ENCODE assay signal across 10 cellular contexts in the genomic region with DNA sequence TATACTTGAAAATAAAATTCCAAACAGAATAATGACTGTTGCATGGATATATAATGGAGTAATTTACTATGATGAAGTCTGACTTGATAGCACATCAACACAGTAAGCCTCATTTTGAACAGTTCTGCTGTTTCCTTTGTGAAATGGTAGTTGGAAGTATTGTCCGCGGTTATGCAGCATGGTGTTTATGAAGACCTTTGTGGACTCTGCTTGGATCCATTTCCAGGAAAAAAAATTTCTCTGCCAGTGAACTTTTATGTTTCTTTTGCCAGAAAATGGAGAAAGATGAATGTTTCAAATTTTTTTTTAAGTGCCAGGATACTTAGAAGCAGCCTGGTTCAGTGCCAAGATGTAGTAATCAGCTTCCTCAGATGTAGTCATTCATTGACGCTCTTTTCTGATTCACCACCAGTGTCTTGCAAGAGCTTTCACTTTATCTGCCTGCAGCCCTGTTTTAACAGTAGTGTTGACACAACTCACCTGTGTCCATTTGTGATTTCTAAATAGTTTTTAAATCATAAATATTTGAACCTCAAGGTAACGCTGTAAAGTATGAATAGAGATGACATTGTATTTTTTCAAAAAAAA.
DNase-seq lines count a peak whose midpoint lies in the region; ATAC-seq and TF ChIP-seq lines count a peak whose summit lies in the region.
"Had no signal": no experiment of that assay in that cellular context is flagged by ENCODE, and none has a peak within 500 bp of the region (broad histone marks: within the 10 kb centered on the region; RNA-seq: fewer than 3 reads in every experiment).

No MANE protein-coding gene starts in this region.

- H3K4me1 ChIP-seq in ACC112 (ENCODE audit: control insufficient read depth, insufficient read depth, low read length, unreplicated experiment): no peaks in the 10 kb centered on the region

- ATAC-seq in GM21717 (IDR thresholded peaks at IDR 0.05; ENCODE audit: unreplicated experiment): no peak

- H3K27me3 Mint-ChIP-seq in activated T-helper 2 cell treated with anti-CD3 and anti-CD28 coated beads, Interferon-gamma antibody, Interleukin-2, Interleukin-4, amounts not matched to agents 10 μg/mL and 5 μg/mL and 100 μg/mL, durations not matched to agents 14 hours and 24 hours and 36 hours (ENCODE audit: low read depth): no peaks in the 10 kb centered on the region

- in situ Hi-C loops in astrocyte of the cerebellum (cut with HindIII; ENCODE audit: low sequenced_read_pairs): no loop called here

- H2AFZ ChIP-seq in ACC112 (ENCODE audit: low read length, unreplicated experiment): no peak overlapping the region

- no peaks in the 10 kb centered on the region for H3K36me3 Mint-ChIP-seq in activated T-helper 2 cell treated with anti-CD3 and anti-CD28 coated beads, Interferon-gamma antibody, Interleukin-2, Interleukin-4, amounts not matched to agents 10 μg/mL and 5 μg/mL and 100 μg/mL, durations not matched to agents 14 hours and 24 hours and 36 hours (ENCODE audit: low read depth)

- H3K27ac Mint-ChIP-seq in activated T-helper 2 cell treated with anti-CD3 and anti-CD28 coated beads, Interferon-gamma antibody, Interleukin-2, Interleukin-4, amounts not matched to agents 10 μg/mL and 5 μg/mL and 100 μg/mL, durations not matched to agents 14 hours and 24 hours and 36 hours: no peak overlapping the region

- TF ChIP-seq CTCF in astrocyte of the cerebellum (IDR thresholded peaks at IDR 0.05; ENCODE audit: low read depth, low read length, missing control alignments) (no peak), kidney epithelial cell (IDR thresholded peaks at IDR 0.05; ENCODE audit: insufficient read depth, low read length, poor library complexity, severe bottlenecking) (no peak)

- intact Hi-C loops in activated T-helper 2 cell treated with anti-CD3 and anti-CD28 coated beads, Interferon-gamma antibody, Interleukin-2, Interleukin-4, amounts not matched to agents 10 μg/mL and 5 μg/mL and 100 μg/mL, durations not matched to agents 14 hours and 24 hours and 36 hours (cut with micrococcal nuclease): no loop called here

- no peak overlapping the region for H3K4me3 Mint-ChIP-seq in activated T-helper 2 cell treated with anti-CD3 and anti-CD28 coated beads, Interferon-gamma antibody, Interleukin-2, Interleukin-4, amounts not matched to agents 10 μg/mL and 5 μg/mL and 100 μg/mL, durations not matched to agents 14 hours and 24 hours and 36 hours (ENCODE audit: low read depth)

- peak; percentile 64 for DNase-seq in HS-5 (ENCODE audit: low read depth)
- DNase-seq in astrocyte of the cerebellum (ENCODE audit: low read depth): peak; percentile 91
- DNase-seq in kidney epithelial cell (ENCODE audit: low read depth): peak; percentile 93
- DNase-seq in globus pallidus (ENCODE audit: low spot score): no peak
- DNase-seq in occipital lobe (lab: John Stamatoyannopoulos, UW): no peak
- DNase-seq in activated T-helper 2 cell treated with anti-CD3 and anti-CD28 coated beads, Interferon-gamma antibody, Interleukin-2, Interleukin-4, amounts not matched to agents 10 μg/mL and 5 μg/mL and 100 μg/mL, durations not matched to agents 14 hours and 24 hours and 36 hours (ENCODE audit: low spot score): no peak
- DNase-seq: Kasumi-1 had no signal

- no peaks in the 10 kb centered on the region for H3K27me3 ChIP-seq in ACC112 (ENCODE audit: insufficient read depth, low read length)
- no peaks in the 10 kb centered on the region for H3K27me3 ChIP-seq in kidney epithelial cell (ENCODE audit: control insufficient read depth, insufficient read depth, low read length)
- H3K27me3 ChIP-seq: neutrophil had no signal

- no peaks in the 10 kb centered on the region for H3K79me2 ChIP-seq in ACC112 (ENCODE audit: control insufficient read depth, insufficient read depth, low read length, unreplicated experiment)

- no peaks in the 10 kb centered on the region for H3K9me3 Mint-ChIP-seq in activated T-helper 2 cell treated with anti-CD3 and anti-CD28 coated beads, Interferon-gamma antibody, Interleukin-2, Interleukin-4, amounts not matched to agents 10 μg/mL and 5 μg/mL and 100 μg/mL, durations not matched to agents 14 hours and 24 hours and 36 hours

- peak overlapping the region; percentile 59; the same call in 1 of the 2 replicates for H3K27ac ChIP-seq in ACC112 (ENCODE audit: low read depth, low read length)
- H3K27ac ChIP-seq: neutrophil had no signal

- H3K4me1 Mint-ChIP-seq in activated T-helper 2 cell treated with anti-CD3 and anti-CD28 coated beads, Interferon-gamma antibody, Interleukin-2, Interleukin-4, amounts not matched to agents 10 μg/mL and 5 μg/mL and 100 μg/mL, durations not matched to agents 14 hours and 24 hours and 36 hours (ENCODE audit: low read depth): peaks cover 3% of the 10 kb centered on the region

- H3K4me3 ChIP-seq in ACC112 (ENCODE audit: low read depth, low read length): no peak overlapping the region
- H3K4me3 ChIP-seq in astrocyte of the cerebellum (ENCODE audit: low read depth, low read length): no peak overlapping the region
- H3K4me3 ChIP-seq in kidney epithelial cell (ENCODE audit: low read depth, low read length): no peak overlapping the region

- H3K36me3 ChIP-seq in ACC112 (ENCODE audit: insufficient read depth, low read length) (no peaks in the 10 kb centered on the region), kidney epithelial cell (ENCODE audit: control insufficient read depth, insufficient read depth, low read length) (no peaks in the 10 kb centered on the region)
- H3K36me3 ChIP-seq: neutrophil had no signal

Comparison
In these comparisons a context has a peak if more than half of its experiments do, and no peak if none do; other contexts are left out.
1. DNase-seq: peak in HS-5 (single experiment), astrocyte of the cerebellum (single experiment) and kidney epithelial cell (single experiment); none in globus pallidus (single experiment), occipital lobe (single experiment) and activated T-helper 2 cell treated with anti-CD3 and anti-CD28 coated beads, Interferon-gamma antibody, Interleukin-2, Interleukin-4, amounts not matched to agents 10 μg/mL and 5 μg/mL and 100 μg/mL, durations not matched to agents 14 hours and 24 hours and 36 hours (single experiment).